28 cellular contexts compared by ENCODE assay signal in the genomic region with DNA sequence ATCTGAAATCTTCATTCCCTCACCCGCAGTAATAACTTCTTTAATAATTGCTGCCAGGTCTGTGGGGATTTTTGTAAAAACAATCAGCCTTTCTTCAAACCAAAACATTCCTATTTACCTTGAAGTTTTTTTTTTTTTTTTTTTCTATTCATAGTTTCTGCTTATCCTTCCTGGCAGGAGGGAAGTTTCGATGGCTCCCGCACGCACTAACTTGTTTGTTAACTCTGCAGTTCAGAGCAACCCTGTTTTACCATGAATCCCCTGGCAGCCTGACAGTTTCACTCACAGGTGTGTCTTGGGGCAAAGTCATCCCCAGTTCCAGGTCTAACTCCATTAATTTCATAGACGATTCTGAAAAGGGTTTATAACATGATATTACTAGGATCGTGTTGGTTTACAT.
DNase-seq lines count a peak whose midpoint lies in the region; ATAC-seq, FAIRE-seq and TF ChIP-seq lines count a peak whose summit lies in the region.
"Had no signal": no experiment of that assay in that cellular context is flagged by ENCODE, and none has a peak within 500 bp of the region (broad histone marks: within the 10 kb centered on the region; RNA-seq: fewer than 3 reads in every experiment).

No MANE protein-coding gene starts in this region.

- H3K27ac ChIP-seq in substantia nigra (ENCODE audit: low read depth, low read length, poor library complexity, severe bottlenecking): no peak overlapping the region
- no peak overlapping the region for H3K27ac ChIP-seq in HepG2 (ENCODE audit: extremely low read length, insufficient read depth, low read length)
- H3K27ac ChIP-seq: neural progenitor cell, SJCRH30, thyroid gland, WERI-Rb-1 had no signal

- no peak overlapping the region for H3K9ac ChIP-seq in HepG2 (ENCODE audit: insufficient read depth, low read depth, low read length)
- H3K9ac ChIP-seq: neural progenitor cell had no signal

- H3K4me1 Mint-ChIP-seq in MCF 10A (ENCODE audit: insufficient read depth, unreplicated experiment): peaks cover 12% of the 10 kb centered on the region
- H3K4me1 Mint-ChIP-seq: activated CD4-positive, alpha-beta memory T cell treated with anti-CD3 and anti-CD28 coated beads, Interleukin-2, amount 10 ng/mL, durations not matched to agents 7 days and 5 days; stimulated activated memory B cell treated with anti-CD40 and anti-IgM and Interleukin-4, amounts not matched to agents 10 μg/mL and 1 μg/mL and 100 μg/mL, for 72 hours had no signal

- CTCF ChIA-PET in MCF 10A (lab: Yijun Ruan, JAX): interaction anchor here (0.9 kb wide), 1 partner anchor 388 kb away, joined by 3 read pairs; no protein-coding TSS in a partner anchor
- CTCF ChIA-PET in HepG2 (lab: Yijun Ruan, JAX; ENCODE audit: low intra/inter-chr PET ratio, low total read pairs): no interaction called here

- H3K27ac Mint-ChIP-seq in MCF 10A (ENCODE audit: low read depth, unreplicated experiment): peak overlapping the region; percentile 82
- H3K27ac Mint-ChIP-seq: activated CD4-positive, alpha-beta memory T cell treated with anti-CD3 and anti-CD28 coated beads, Interleukin-2, amount 10 ng/mL, durations not matched to agents 7 days and 5 days; activated T-cell treated with anti-CD3 and anti-CD28 coated beads, Interleukin-2, amount 50 U/mL, for 24 hours; CD4-positive, CD25-positive, alpha-beta regulatory T cell; neural progenitor cell; stimulated activated memory B cell treated with anti-CD40 and anti-IgM and Interleukin-4, amounts not matched to agents 10 μg/mL and 1 μg/mL and 100 μg/mL, for 72 hours; T-helper 17 cell had no signal

- in situ Hi-C loops in HepG2 (cut with HindIII; ENCODE audit: extremely low pct_ligation_motif_present, low pct_unique_long_range_greater_than_20kb): no loop called here

- H3K27me3 Mint-ChIP-seq in MCF 10A (ENCODE audit: insufficient read depth, unreplicated experiment): no peaks in the 10 kb centered on the region
- H3K27me3 Mint-ChIP-seq: CD4-positive, CD25-positive, alpha-beta regulatory T cell; stimulated activated memory B cell treated with anti-CD40 and anti-IgM and Interleukin-4, amounts not matched to agents 10 μg/mL and 1 μg/mL and 100 μg/mL, for 72 hours; T-helper 17 cell had no signal

- no peak for TF ChIP-seq POLR2A in HepG2 (IDR thresholded peaks at IDR 0.05; ENCODE audit: insufficient read depth in 1 of 2, low read depth in 2 of 2, low read length in 2 of 2)

- H3K79me2 ChIP-seq in HepG2 (ENCODE audit: insufficient read depth, low read length): no peaks in the 10 kb centered on the region

- intact Hi-C loops in MCF 10A (cut with micrococcal nuclease): loop anchor here (2.0 kb wide), 1 partner anchor 167 kb away; no protein-coding TSS in a partner anchor
- intact Hi-C loops in HepG2 (cut with micrococcal nuclease; ENCODE audit: unreplicated experiment): no loop called here

- peaks cover 0 to 5% of the 10 kb centered on the region in 2 experiments; a peak in 4 of 5 replicates for H3K27me3 ChIP-seq in HepG2 (ENCODE audit: control insufficient read depth in 1 of 2, insufficient read depth in 2 of 2, low read length in 2 of 2)
- H3K27me3 ChIP-seq: neural progenitor cell, SJCRH30, thyroid gland had no signal

- H3K9me3 Mint-ChIP-seq in MCF 10A (ENCODE audit: unreplicated experiment): no peaks in the 10 kb centered on the region
- H3K9me3 Mint-ChIP-seq: activated CD4-positive, alpha-beta memory T cell treated with anti-CD3 and anti-CD28 coated beads, Interleukin-2, amount 10 ng/mL, durations not matched to agents 7 days and 5 days; activated T-cell treated with anti-CD3 and anti-CD28 coated beads, Interleukin-2, amount 50 U/mL, for 24 hours; CD4-positive, CD25-positive, alpha-beta regulatory T cell; stimulated activated memory B cell treated with anti-CD40 and anti-IgM and Interleukin-4, amounts not matched to agents 10 μg/mL and 1 μg/mL and 100 μg/mL, for 72 hours had no signal

- H3K36me3 Mint-ChIP-seq in MCF 10A (ENCODE audit: insufficient read depth, unreplicated experiment): peaks cover 6% of the 10 kb centered on the region
- H3K36me3 Mint-ChIP-seq: CD4-positive, CD25-positive, alpha-beta regulatory T cell; neural progenitor cell; stimulated activated memory B cell treated with anti-CD40 and anti-IgM and Interleukin-4, amounts not matched to agents 10 μg/mL and 1 μg/mL and 100 μg/mL, for 72 hours had no signal

- POLR2A ChIA-PET in MCF 10A (lab: Yijun Ruan, JAX) (interaction anchor here (0.7 to 2.4 kb wide), 7 partner anchors 9 to 164 kb away, joined by 3 to 12 read pairs (median 4); no protein-coding TSS in a partner anchor), HepG2 (lab: Yijun Ruan, JAX) (no interaction called here)

- H3K4me2 ChIP-seq in HepG2 (ENCODE audit: low read depth, low read length): no peak overlapping the region
- H3K4me2 ChIP-seq: neural progenitor cell had no signal

- TF ChIP-seq CTCF in MCF 10A (IDR thresholded peaks at IDR 0.05; ENCODE audit: unreplicated experiment) (no peak), HepG2 (CRISPR knock-in tag; IDR thresholded peaks at IDR 0.05) (no peak)

- ATAC-seq in HG02840 (IDR thresholded peaks at IDR 0.05; ENCODE audit: low FRiP score, unreplicated experiment): no peak
- no peak for ATAC-seq in HepG2
- ATAC-seq: stimulated activated memory B cell treated with anti-CD40 and anti-IgM and Interleukin-4, amounts not matched to agents 10 μg/mL and 1 μg/mL and 100 μg/mL, for 72 hours; T-helper 17 cell had no signal

- H3K36me3 ChIP-seq in HepG2 (replicated peaks in 1 of 2; ENCODE audit: control insufficient read depth in 1 of 2, insufficient read depth in 2 of 2, low read length in 2 of 2): no peaks in the 10 kb centered on the region
- H3K36me3 ChIP-seq: neural progenitor cell, SJCRH30, thyroid gland, WERI-Rb-1 had no signal

- H3K4me1 ChIP-seq in HepG2 (ENCODE audit: insufficient read depth, low read length): no peaks in the 10 kb centered on the region
- H3K4me1 ChIP-seq: neural progenitor cell, SJCRH30, thyroid gland had no signal

- H3K4me3 ChIP-seq in HepG2 (replicated peaks in 1 of 3; ENCODE audit: insufficient read depth in 1 of 3, low read depth in 2 of 3, low read length in 3 of 3): no peak overlapping the region
- H3K4me3 ChIP-seq: neural progenitor cell, SJCRH30, thyroid gland had no signal

- H3K4me3 Mint-ChIP-seq in MCF 10A (ENCODE audit: unreplicated experiment): peak overlapping the region; percentile 71
- H3K4me3 Mint-ChIP-seq: activated CD4-positive, alpha-beta memory T cell treated with anti-CD3 and anti-CD28 coated beads, Interleukin-2, amount 10 ng/mL, durations not matched to agents 7 days and 5 days; activated T-cell treated with anti-CD3 and anti-CD28 coated beads, Interleukin-2, amount 50 U/mL, for 24 hours; CD4-positive, CD25-positive, alpha-beta regulatory T cell; neural progenitor cell; stimulated activated memory B cell treated with anti-CD40 and anti-IgM and Interleukin-4, amounts not matched to agents 10 μg/mL and 1 μg/mL and 100 μg/mL, for 72 hours; T-helper 17 cell had no signal

- peak; percentile 1 for DNase-seq in COR-L47 (lab: John Stamatoyannopoulos, UW)
- peak; percentile 36 for DNase-seq in NCI-H1105 treated with DMSO at 0.1 percent for 48 hours (lab: John Stamatoyannopoulos, UW)
- DNase-seq in MCF 10A (ENCODE audit: unreplicated experiment): peak; percentile 83
- peak; percentile 48 for DNase-seq in mucosa of gallbladder (ENCODE audit: low spot score)
- DNase-seq in substantia nigra (lab: John Stamatoyannopoulos, UW): no peak
- DNase-seq in C1 segment of cervical spinal cord (lab: John Stamatoyannopoulos, UW): no peak
- no peak for DNase-seq in HepG2 (ENCODE audit: low spot score)
- DNase-seq: activated CD4-positive, alpha-beta memory T cell treated with anti-CD3 and anti-CD28 coated beads, Interleukin-2, amount 10 ng/mL, durations not matched to agents 7 days and 5 days; activated naive CD4-positive, alpha-beta T cell treated with anti-CD3 and anti-CD28 coated beads, Interleukin-2, amount 50 U/mL, for 16 hours; activated T-cell treated with anti-CD3 and anti-CD28 coated beads, Interleukin-2, amount 50 U/mL, for 24 hours; CD4-positive, CD25-positive, alpha-beta regulatory T cell; DMS79 treated with DMSO at 0.1 percent for 48 hours; foreskin melanocyte; Karpas-422; midbrain; NCI-H1694; NCI-H446; retina; SJCRH30; stimulated activated CD4-positive, alpha-beta T cell treated with anti-CD3 and anti-CD28 coated beads, Interleukin-15, amount 100 ng/mL, for 24 hours; T-helper 17 cell; thyroid gland; WERI-Rb-1 had no signal

- no peak overlapping the region for H2AFZ ChIP-seq in HepG2 (ENCODE audit: low read length)
- H2AFZ ChIP-seq: neural progenitor cell had no signal

- H3K9me3 ChIP-seq in HepG2 (ENCODE audit: low read length): no peaks in the 10 kb centered on the region
- H3K9me3 ChIP-seq: SJCRH30, thyroid gland had no signal

- FAIRE-seq in HepG2 (lab: Jason Lieb, UNC): no peak
- FAIRE-seq: astrocyte, H1 had no signal

- WGBS in HepG2 (ENCODE audit: low lambda C conversion rate): 4% methylated on average over 6 of the region's 6 CpGs

- no peak for TF ChIP-seq EP300 in HepG2 (IDR thresholded peaks at IDR 0.05; ENCODE audit: low read depth in 2 of 2, low read length in 2 of 2)
- no peak for TF ChIP-seq EP300 in HepG2 (CRISPR knock-in tag; IDR thresholded peaks at IDR 0.05; ENCODE audit: borderline replicate concordance)

- BruUV-seq in MCF 10A (replicated peaks; lab: Mats Ljungman, UMichigan): no TSS peak
- BruUV-seq in HepG2 (replicated peaks; lab: Mats Ljungman, UMichigan): no TSS peak

- H4K20me1 ChIP-seq in HepG2 (ENCODE audit: insufficient read depth, low read length): no peaks in the 10 kb centered on the region

- no peak for TF ChIP-seq RAD21 in HepG2 (CRISPR knock-in tag; IDR thresholded peaks at IDR 0.05)

TF ChIP-seq in HepG2, 621 proteins besides CTCF, POLR2A, EP300 and RAD21 (continues in another document):
- no peak for TF ChIP-seq FOXK1 (CRISPR knock-in tag; IDR thresholded peaks at IDR 0.05; ENCODE audit: borderline replicate concordance, low read depth)
- no peak for TF ChIP-seq ZNF660 (CRISPR knock-in tag; IDR thresholded peaks at IDR 0.05; ENCODE audit: borderline replicate concordance, low read depth)
- TF ChIP-seq RNF2 (conservative IDR thresholded peaks at IDR 0.05; ENCODE audit: low read depth): no peak
- no peak for TF ChIP-seq ZNF337 (CRISPR knock-in tag; IDR thresholded peaks at IDR 0.05; ENCODE audit: borderline replicate concordance, low read depth)
- no peak for TF ChIP-seq ZNF343 (CRISPR knock-in tag; IDR thresholded peaks at IDR 0.05)
- TF ChIP-seq KDM5A (IDR thresholded peaks at IDR 0.05; ENCODE audit: borderline replicate concordance, low read length): no peak
- TF ChIP-seq KMT2B (CRISPR knock-in tag; IDR thresholded peaks at IDR 0.05): no peak

Comparison
In these comparisons a context has a peak if more than half of its experiments do, and no peak if none do; other contexts are left out.
1. DNase-seq: peak in COR-L47 (single experiment), NCI-H1105 treated with DMSO at 0.1 percent for 48 hours (single experiment), MCF 10A (single experiment) and mucosa of gallbladder (single experiment); none in substantia nigra (0 of 49), C1 segment of cervical spinal cord (0 of 14) and HepG2 (single experiment).